Comparison of ENCODE assay signal across 28 cellular contexts in the genomic region with DNA sequence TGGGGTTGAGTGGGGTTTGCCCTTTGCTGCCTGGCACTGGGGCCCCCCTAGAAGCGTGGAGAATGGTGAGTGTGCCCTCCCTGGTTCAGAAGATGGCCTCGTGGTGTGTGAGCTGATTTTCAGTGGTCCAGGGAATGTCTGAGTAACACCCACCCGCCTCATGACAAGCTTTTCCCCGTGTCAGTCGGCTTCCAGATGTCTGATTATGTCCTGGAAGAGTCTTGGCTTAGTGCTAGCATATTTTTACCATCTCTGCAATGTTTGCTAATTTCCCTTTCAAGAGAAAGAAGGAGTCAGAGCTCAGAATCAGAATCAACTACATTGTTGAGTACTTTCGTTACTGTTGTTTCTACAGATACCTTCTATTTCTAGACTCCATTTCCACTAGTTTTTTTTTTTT.
"Had no signal": no experiment of that assay in that cellular context is flagged by ENCODE, and none has a peak within 500 bp of the region (broad histone marks: within the 10 kb centered on the region; RNA-seq: fewer than 3 reads in every experiment).

No MANE protein-coding gene starts in this region.

- H3K4me1 Mint-ChIP-seq: endodermal cell, mesothelial cell of epicardium had no signal

- H3K27me3 Mint-ChIP-seq: activated CD4-positive, alpha-beta T cell treated with anti-CD3 and anti-CD28 coated beads, Interleukin-2, amount 10 ng/mL, durations not matched to agents 7 days and 5 days; activated T-cell treated with anti-CD3 and anti-CD28 coated beads, Interleukin-2, amount 50 U/mL, for 24 hours had no signal

- H3K27ac ChIP-seq: cardiac muscle cell, esophagus muscularis mucosa, transverse colon had no signal

- H3K27ac Mint-ChIP-seq: activated CD4-positive, alpha-beta memory T cell treated with anti-CD3 and anti-CD28 coated beads, Interleukin-2, amount 10 ng/mL, durations not matched to agents 7 days and 5 days; activated CD4-positive, alpha-beta T cell treated with anti-CD3 and anti-CD28 coated beads, Interleukin-2, amount 10 ng/mL, durations not matched to agents 7 days and 5 days; activated naive CD4-positive, alpha-beta T cell treated with anti-CD3 and anti-CD28 coated beads, Interleukin-2, amount 10 ng/mL, durations not matched to agents 7 days and 5 days; activated T-cell treated with anti-CD3 and anti-CD28 coated beads, Interleukin-2, amount 50 U/mL, for 24 hours; endodermal cell; immature natural killer cell; mesothelial cell of epicardium; naive thymus-derived CD4-positive, alpha-beta T cell; WTC11 had no signal

- ATAC-seq: left colon; naive thymus-derived CD4-positive, alpha-beta T cell; right cardiac atrium; WTC11 had no signal

- H3K9me3 Mint-ChIP-seq: activated CD4-positive, alpha-beta memory T cell treated with anti-CD3 and anti-CD28 coated beads, Interleukin-2, amount 10 ng/mL, durations not matched to agents 7 days and 5 days; activated CD4-positive, alpha-beta T cell treated with anti-CD3 and anti-CD28 coated beads, Interleukin-2, amount 10 ng/mL, durations not matched to agents 7 days and 5 days; activated naive CD4-positive, alpha-beta T cell treated with anti-CD3 and anti-CD28 coated beads, Interleukin-2, amount 10 ng/mL, durations not matched to agents 7 days and 5 days; activated T-cell treated with anti-CD3 and anti-CD28 coated beads, Interleukin-2, amount 50 U/mL, for 24 hours; endodermal cell; immature natural killer cell; mesothelial cell of epicardium; naive thymus-derived CD4-positive, alpha-beta T cell; neural crest cell; WTC11 had no signal

- DNase-seq: activated CD4-positive, alpha-beta memory T cell treated with anti-CD3 and anti-CD28 coated beads, Interleukin-2, amount 10 ng/mL, durations not matched to agents 7 days and 5 days; activated CD4-positive, alpha-beta T cell treated with anti-CD3 and anti-CD28 coated beads for 1 hour; activated CD4-positive, alpha-beta T cell treated with anti-CD3 and anti-CD28 coated beads, Interleukin-2, amount 10 ng/mL, durations not matched to agents 7 days and 5 days; activated CD8-positive, alpha-beta memory T cell treated with anti-CD3 and anti-CD28 coated beads, Interleukin-2, amount 50 U/mL, for 48 hours; activated gamma-delta T cell; activated naive CD4-positive, alpha-beta T cell treated with anti-CD3 and anti-CD28 coated beads, Interleukin-2, amount 10 ng/mL, durations not matched to agents 7 days and 5 days; activated T-cell treated with anti-CD3 and anti-CD28 coated beads, Interleukin-2, amount 50 U/mL, for 24 hours; amygdala; cerebellar nuclear complex; cortex of kidney; endodermal cell; head of caudate nucleus; immature natural killer cell; kidney; left colon; naive thymus-derived CD4-positive, alpha-beta T cell; posterior cingulate gyrus; right cardiac atrium; stimulated activated CD4-positive, alpha-beta T cell treated with anti-CD3 and anti-CD28 coated beads, Interleukin-15, amount 100 ng/mL, for 24 hours; stimulated activated CD4-positive, alpha-beta T cell treated with anti-CD3 and anti-CD28 coated beads, Interleukin-2, amount 100 ng/mL, for 24 hours; stimulated activated naive CD4-positive, alpha-beta T cell; T-helper 2 cell; transverse colon had no signal

- H3K4me3 Mint-ChIP-seq: activated CD4-positive, alpha-beta memory T cell treated with anti-CD3 and anti-CD28 coated beads, Interleukin-2, amount 10 ng/mL, durations not matched to agents 7 days and 5 days; activated CD4-positive, alpha-beta T cell treated with anti-CD3 and anti-CD28 coated beads, Interleukin-2, amount 10 ng/mL, durations not matched to agents 7 days and 5 days; activated naive CD4-positive, alpha-beta T cell treated with anti-CD3 and anti-CD28 coated beads, Interleukin-2, amount 10 ng/mL, durations not matched to agents 7 days and 5 days; activated T-cell treated with anti-CD3 and anti-CD28 coated beads, Interleukin-2, amount 50 U/mL, for 24 hours; endodermal cell; immature natural killer cell; mesothelial cell of epicardium; naive thymus-derived CD4-positive, alpha-beta T cell; neural crest cell; WTC11 had no signal

- H3K27me3 ChIP-seq: esophagus muscularis mucosa, transverse colon had no signal

- FAIRE-seq: kidney had no signal

- H3K36me3 ChIP-seq: cardiac muscle cell, transverse colon had no signal

- H3K4me3 ChIP-seq: cardiac muscle cell, esophagus muscularis mucosa, transverse colon had no signal

- H3K36me3 Mint-ChIP-seq: activated naive CD4-positive, alpha-beta T cell treated with anti-CD3 and anti-CD28 coated beads, Interleukin-2, amount 10 ng/mL, durations not matched to agents 7 days and 5 days; immature natural killer cell; mesothelial cell of epicardium; WTC11 had no signal

- H3K9me3 ChIP-seq: esophagus muscularis mucosa, transverse colon had no signal
